Comparison of ENCODE assay signal across 1 cellular context in the genomic region with DNA sequence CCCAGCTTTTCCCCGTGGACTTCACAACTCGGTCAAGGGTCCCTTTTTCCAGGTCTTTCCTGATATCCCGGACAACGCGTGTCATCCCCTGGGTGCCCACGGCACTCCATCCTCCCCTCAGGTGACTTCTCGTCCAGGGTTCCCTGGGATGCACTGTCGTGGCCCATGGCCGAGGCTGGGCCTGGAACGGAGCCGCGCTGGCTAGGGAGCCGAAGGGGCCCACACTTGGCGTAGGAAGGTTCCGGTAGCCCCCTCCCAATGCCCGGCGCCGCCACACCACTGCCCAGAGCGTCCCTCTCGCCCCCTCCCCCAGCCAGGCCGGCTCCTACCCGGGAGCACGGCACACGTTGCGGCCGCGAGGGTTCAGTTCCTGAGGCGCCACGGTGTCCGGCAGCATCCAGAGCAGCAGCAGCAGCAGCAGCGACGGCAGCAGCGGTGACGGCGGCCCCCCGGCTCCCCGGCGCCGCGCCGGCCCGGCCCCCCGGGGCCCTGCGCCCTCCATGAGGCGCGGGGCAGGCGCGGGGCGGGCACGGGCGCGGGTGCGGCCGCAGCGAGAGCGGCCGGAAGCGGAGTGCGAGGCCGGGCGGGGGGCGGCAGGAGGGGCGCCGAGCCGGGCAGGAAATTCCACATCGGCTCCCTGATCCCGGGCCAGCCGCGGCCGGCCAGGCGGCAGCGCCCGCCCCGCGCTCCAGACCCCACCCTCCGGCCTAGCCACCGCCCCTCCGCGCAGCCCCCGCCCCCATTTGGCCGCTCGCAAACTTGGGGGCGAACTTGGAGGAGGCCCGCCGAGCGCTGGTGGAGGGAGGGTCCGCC.
A peak's percentile ranks its signal among the peaks of the same experiment; 100 is the strongest.
TF ChIP-seq lines count a peak whose summit lies in the region.

A gene with protein sequence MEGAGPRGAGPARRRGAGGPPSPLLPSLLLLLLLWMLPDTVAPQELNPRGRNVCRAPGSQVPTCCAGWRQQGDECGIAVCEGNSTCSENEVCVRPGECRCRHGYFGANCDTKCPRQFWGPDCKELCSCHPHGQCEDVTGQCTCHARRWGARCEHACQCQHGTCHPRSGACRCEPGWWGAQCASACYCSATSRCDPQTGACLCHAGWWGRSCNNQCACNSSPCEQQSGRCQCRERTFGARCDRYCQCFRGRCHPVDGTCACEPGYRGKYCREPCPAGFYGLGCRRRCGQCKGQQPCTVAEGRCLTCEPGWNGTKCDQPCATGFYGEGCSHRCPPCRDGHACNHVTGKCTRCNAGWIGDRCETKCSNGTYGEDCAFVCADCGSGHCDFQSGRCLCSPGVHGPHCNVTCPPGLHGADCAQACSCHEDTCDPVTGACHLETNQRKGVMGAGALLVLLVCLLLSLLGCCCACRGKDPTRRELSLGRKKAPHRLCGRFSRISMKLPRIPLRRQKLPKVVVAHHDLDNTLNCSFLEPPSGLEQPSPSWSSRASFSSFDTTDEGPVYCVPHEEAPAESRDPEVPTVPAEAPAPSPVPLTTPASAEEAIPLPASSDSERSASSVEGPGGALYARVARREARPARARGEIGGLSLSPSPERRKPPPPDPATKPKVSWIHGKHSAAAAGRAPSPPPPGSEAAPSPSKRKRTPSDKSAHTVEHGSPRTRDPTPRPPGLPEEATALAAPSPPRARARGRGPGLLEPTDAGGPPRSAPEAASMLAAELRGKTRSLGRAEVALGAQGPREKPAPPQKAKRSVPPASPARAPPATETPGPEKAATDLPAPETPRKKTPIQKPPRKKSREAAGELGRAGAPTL (minus strand): TSS at position 573 of the 813 bp plus-strand sequence. CDS start 71 bp downstream, at position 502.

TF ChIP-seq in H1, 55 proteins besides CTCF, POLR2A, EP300 and RAD21 (continued from another document):
- no peak for TF ChIP-seq JUN (IDR thresholded peaks at IDR 0.05; ENCODE audit: low read depth, low read length)
- peak; percentile 7; the same call in 1 of the 2 replicates for TF ChIP-seq SUZ12 (IDR thresholded peaks at IDR 0.05; ENCODE audit: low read length)
- TF ChIP-seq EZH2 (IDR thresholded peaks at IDR 0.05; ENCODE audit: low read depth, low read length, severe bottlenecking): peak; percentile 60
- TF ChIP-seq CREB1 (IDR thresholded peaks at IDR 0.05): no peak
- no peak for TF ChIP-seq SP1 (IDR thresholded peaks at IDR 0.05; ENCODE audit: low read depth, low read length)
